ENCODE assay signal across 19 cellular contexts in genomic region chr20:46139243-46139889, GRCh38. TPM values are rescaled to one million over a fixed set of nuclear protein-coding genes. Genes with fewer than 3 reads are reported as not detected.
DNase-seq lines count a peak whose midpoint lies in the region; ATAC-seq and TF ChIP-seq lines count a peak whose summit lies in the region.
"Had no signal": no experiment of that assay in that cellular context is flagged by ENCODE, and none has a peak within 500 bp of the region (broad histone marks: within the 10 kb centered on the region; RNA-seq: fewer than 3 reads in every experiment).

No MANE protein-coding gene starts in this region.

- H3K4me3 ChIP-seq in breast epithelium = no peak overlapping the region
- no peak overlapping the region for H3K4me3 ChIP-seq in SK-N-SH (ENCODE audit: low read depth in 2 of 2, low read length in 1 of 2)
- H3K4me3 ChIP-seq in suprapubic skin = no peak overlapping the region
- no peak overlapping the region for H3K4me3 ChIP-seq in mucosa of descending colon
- H3K4me3 ChIP-seq: GM12878, right atrium auricular region had no signal

- intact Hi-C loops in breast epithelium (cut with DNase I; ENCODE audit: low total_unique reads) (no loop called here), MCF 10A (cut with micrococcal nuclease) (no loop called here), mucosa of descending colon (cut with DNase I, micrococcal nuclease) (no loop called here)

- TF ChIP-seq POLR2A in breast epithelium (IDR thresholded peaks at IDR 0.05) (no peak), suprapubic skin (IDR thresholded peaks at IDR 0.05) (no peak)

- H3K79me2 ChIP-seq in SK-N-SH (ENCODE audit: insufficient read depth) = no peaks in the 10 kb centered on the region

- H3K9me3 ChIP-seq in breast epithelium (no peaks in the 10 kb centered on the region), SK-N-SH (no peaks in the 10 kb centered on the region), suprapubic skin (no peaks in the 10 kb centered on the region), mucosa of descending colon (no peaks in the 10 kb centered on the region)
- H3K9me3 ChIP-seq: right atrium auricular region had no signal

- no peaks in the 10 kb centered on the region for H4K20me1 ChIP-seq in SK-N-SH (ENCODE audit: insufficient read depth)

- H3K27ac Mint-ChIP-seq in MCF 10A (ENCODE audit: low read depth, unreplicated experiment) = no peak overlapping the region
- H3K27ac Mint-ChIP-seq: activated CD8-positive, alpha-beta T cell treated with anti-CD3 and anti-CD28 coated beads for 36 hours; activated naive CD4-positive, alpha-beta T cell treated with anti-CD3 and anti-CD28 coated beads, Interleukin-2, amount 10 ng/mL, durations not matched to agents 7 days and 5 days; activated T-cell treated with anti-CD3 and anti-CD28 coated beads, Interleukin-2, amount 50 U/mL, for 24 hours; CD14-positive monocyte; mesothelial cell of epicardium had no signal

- H3K27ac ChIP-seq in breast epithelium = peak overlapping the region; percentile 36 to 54
- peak overlapping the region in 1 of 2 experiments; percentile 99; a peak in 2 of 4 replicates for H3K27ac ChIP-seq in SK-N-SH (ENCODE audit: low read depth in 2 of 2, low read length in 1 of 2)
- H3K27ac ChIP-seq in foreskin keratinocyte = no peak overlapping the region
- H3K27ac ChIP-seq in suprapubic skin = peak overlapping the region; percentile 44
- H3K27ac ChIP-seq: right atrium auricular region, VCaP had no signal

- ATAC-seq in foreskin keratinocyte = peak; percentile 17
- no peak for ATAC-seq in GM21390 (IDR thresholded peaks at IDR 0.05; ENCODE audit: unreplicated experiment)
- ATAC-seq in GM21515 (IDR thresholded peaks at IDR 0.05; ENCODE audit: unreplicated experiment) = no peak
- no peak for ATAC-seq in mucosa of descending colon
- ATAC-seq: activated CD8-positive, alpha-beta T cell treated with anti-CD3 and anti-CD28 coated beads for 36 hours; GM12878 had no signal

- 7% methylated on average over 5 of the region's 8 CpGs for WGBS in SK-N-SH (ENCODE audit: low lambda C conversion rate)
- 24% methylated on average over 5 of the region's 8 CpGs for WGBS in suprapubic skin

- H3K4me2 ChIP-seq in SK-N-SH = no peak overlapping the region

- TF ChIP-seq EP300 in SK-N-SH (IDR thresholded peaks at IDR 0.05; ENCODE audit: borderline replicate concordance in 1 of 2, low read depth in 1 of 2, low read length in 1 of 2) (peak in 1 of 2 experiments; percentile 95; a peak in 2 of 4 replicates), suprapubic skin (IDR thresholded peaks at IDR 0.05) (no peak)

- no peaks in the 10 kb centered on the region for H3K9me2 ChIP-seq in SK-N-SH

- no peaks in the 10 kb centered on the region for H3F3A ChIP-seq in SK-N-SH (replicated peaks; ENCODE audit: insufficient read depth)

- H3K9ac ChIP-seq in SK-N-SH = no peak overlapping the region

- peaks cover 0 to 41% of the 10 kb centered on the region in 2 donors for H3K27me3 ChIP-seq in breast epithelium
- peaks cover 31% of the 10 kb centered on the region; the same call in 1 of the 2 replicates for H3K27me3 ChIP-seq in SK-N-SH (ENCODE audit: insufficient read depth)
- peaks cover 74% of the 10 kb centered on the region for H3K27me3 ChIP-seq in foreskin keratinocyte
- H3K27me3 ChIP-seq in suprapubic skin = peaks cover 31% of the 10 kb centered on the region

- TF ChIP-seq RAD21 in SK-N-SH (IDR thresholded peaks at IDR 0.05; ENCODE audit: low read length) = no peak; the same call in 1 of the 2 replicates

- H3K36me3 ChIP-seq in breast epithelium (no peaks in the 10 kb centered on the region), SK-N-SH (replicated peaks in 1 of 2; ENCODE audit: control insufficient read depth in 1 of 2, insufficient read depth in 2 of 2, low read length in 1 of 2) (no peaks in the 10 kb centered on the region), suprapubic skin (no peaks in the 10 kb centered on the region), mucosa of descending colon (ENCODE audit: low read depth) (no peaks in the 10 kb centered on the region)
- H3K36me3 ChIP-seq: right atrium auricular region had no signal

- CTCF ChIA-PET in MCF 10A (lab: Yijun Ruan, JAX) (interaction anchor here (0.6 to 3.2 kb wide), 8 partner anchors 7 to 299 kb away, joined by 3 to 17 read pairs (median 5); no protein-coding TSS in a partner anchor), SK-N-SH (lab: Yijun Ruan, JAX) (interaction anchor here (1.1 to 4.2 kb wide), 7 partner anchors 11 to 217 kb away, joined by 3 to 35 read pairs (median 5); no protein-coding TSS in a partner anchor)

- no TSS peak for BruUV-seq in MCF 10A (replicated peaks; lab: Mats Ljungman, UMichigan)

- no peak overlapping the region for H3K4me3 Mint-ChIP-seq in MCF 10A (ENCODE audit: unreplicated experiment)
- H3K4me3 Mint-ChIP-seq: activated CD8-positive, alpha-beta T cell treated with anti-CD3 and anti-CD28 coated beads for 36 hours; activated naive CD4-positive, alpha-beta T cell treated with anti-CD3 and anti-CD28 coated beads, Interleukin-2, amount 10 ng/mL, durations not matched to agents 7 days and 5 days; activated T-cell treated with anti-CD3 and anti-CD28 coated beads, Interleukin-2, amount 50 U/mL, for 24 hours; CD14-positive monocyte; mesothelial cell of epicardium had no signal

- no peak for TF ChIP-seq CTCF in breast epithelium (IDR thresholded peaks at IDR 0.05)
- no peak for TF ChIP-seq CTCF in MCF 10A (IDR thresholded peaks at IDR 0.05; ENCODE audit: unreplicated experiment)
- no peak for TF ChIP-seq CTCF in SK-N-SH (IDR thresholded peaks at IDR 0.05)
- TF ChIP-seq CTCF in foreskin keratinocyte (conservative IDR thresholded peaks at IDR 0.05) = no peak
- no peak for TF ChIP-seq CTCF in suprapubic skin (IDR thresholded peaks at IDR 0.05)
- no peak for TF ChIP-seq CTCF in mucosa of descending colon (IDR thresholded peaks at IDR 0.05)

- H3K4me1 ChIP-seq in breast epithelium (no peaks in the 10 kb centered on the region), SK-N-SH (ENCODE audit: control insufficient read depth in 1 of 2, insufficient read depth in 2 of 2, low read depth in 1 of 2, low read length in 1 of 2) (peaks cover 0 to 72% of the 10 kb centered on the region in 2 experiments; a peak in 2 of 4 replicates), foreskin keratinocyte (no peaks in the 10 kb centered on the region), suprapubic skin (peaks cover 38% of the 10 kb centered on the region), mucosa of descending colon (ENCODE audit: low read depth) (no peaks in the 10 kb centered on the region)
- H3K4me1 ChIP-seq: right atrium auricular region had no signal

- POLR2A ChIA-PET in MCF 10A (lab: Yijun Ruan, JAX) = interaction anchor here (0.7 to 1.0 kb wide), 2 partner anchors 10 to 419 kb away, joined by 3 read pairs; no protein-coding TSS in a partner anchor
- POLR2A ChIA-PET in SK-N-SH (lab: Yijun Ruan, JAX) = interaction anchor here (1.3 kb wide), 1 partner anchor 18 kb away, joined by 3 read pairs; no protein-coding TSS in a partner anchor

- H3K27me3 Mint-ChIP-seq in MCF 10A (ENCODE audit: insufficient read depth, unreplicated experiment) = peaks cover 38% of the 10 kb centered on the region

- DNase-seq in breast epithelium (ENCODE audit: low spot score in 2 of 2) (no peak), MCF 10A (ENCODE audit: unreplicated experiment) (no peak), SK-N-SH (peak; percentile 85), foreskin keratinocyte (no peak), suprapubic skin (ENCODE audit: low spot score in 2 of 2) (no peak), mucosa of descending colon (no peak)
- DNase-seq: ACHN; activated CD8-positive, alpha-beta T cell treated with anti-CD3 and anti-CD28 coated beads for 36 hours; activated naive CD4-positive, alpha-beta T cell treated with anti-CD3 and anti-CD28 coated beads, Interleukin-2, amount 10 ng/mL, durations not matched to agents 7 days and 5 days; activated T-cell treated with anti-CD3 and anti-CD28 coated beads, Interleukin-2, amount 50 U/mL, for 24 hours; cortex of kidney; stimulated activated CD4-positive, alpha-beta T cell treated with anti-CD3 and anti-CD28 coated beads, Interleukin-15, amount 100 ng/mL, for 24 hours had no signal

- peaks cover 13% of the 10 kb centered on the region for H3K4me1 Mint-ChIP-seq in MCF 10A (ENCODE audit: insufficient read depth, unreplicated experiment)
- H3K4me1 Mint-ChIP-seq: activated naive CD4-positive, alpha-beta T cell treated with anti-CD3 and anti-CD28 coated beads, Interleukin-2, amount 10 ng/mL, durations not matched to agents 7 days and 5 days; CD14-positive monocyte had no signal

- no peak overlapping the region for H2AFZ ChIP-seq in SK-N-SH (ENCODE audit: low read depth)

- no peaks in the 10 kb centered on the region for H3K36me3 Mint-ChIP-seq in MCF 10A (ENCODE audit: insufficient read depth, unreplicated experiment)
- H3K36me3 Mint-ChIP-seq: activated naive CD4-positive, alpha-beta T cell treated with anti-CD3 and anti-CD28 coated beads, Interleukin-2, amount 10 ng/mL, durations not matched to agents 7 days and 5 days; CD14-positive monocyte; mesothelial cell of epicardium had no signal

- H3K9me3 Mint-ChIP-seq in MCF 10A (ENCODE audit: unreplicated experiment) = no peaks in the 10 kb centered on the region
- H3K9me3 Mint-ChIP-seq: activated CD8-positive, alpha-beta T cell treated with anti-CD3 and anti-CD28 coated beads for 36 hours; activated naive CD4-positive, alpha-beta T cell treated with anti-CD3 and anti-CD28 coated beads, Interleukin-2, amount 10 ng/mL, durations not matched to agents 7 days and 5 days; activated T-cell treated with anti-CD3 and anti-CD28 coated beads, Interleukin-2, amount 50 U/mL, for 24 hours; mesothelial cell of epicardium had no signal

TF ChIP-seq in SK-N-SH, 30 proteins besides CTCF, POLR2A, EP300 and RAD21 (continues in another document):
- TF ChIP-seq GATA2 (CRISPR knock-in tag; IDR thresholded peaks at IDR 0.05) = peak; percentile 95
- TF ChIP-seq FOXJ3 (CRISPR knock-in tag; IDR thresholded peaks at IDR 0.05) = peak; percentile 94
- peak; percentile 84 for TF ChIP-seq RCOR1 (IDR thresholded peaks at IDR 0.05; ENCODE audit: low read length)
- TF ChIP-seq TCF12 (IDR thresholded peaks at IDR 0.05) = peak; percentile 20; the same call in 1 of the 2 replicates

RNA-seq across cellular contexts. Expression of gene CD40, which starts 21.3 kb away (rescaled TPM):
- total RNA-seq in breast epithelium (10 to 100 TPM; 11.7 to 21.6 (median 17.0) TPM), MCF 10A (2022) (1.5 and 2.3 TPM in 2 replicates), foreskin keratinocyte (10.9 and 14.3 TPM in 2 replicates), suprapubic skin (10 to 100 TPM; 12.9 to 30.6 (median 17.2) TPM), mucosa of descending colon (1 to 10 TPM; 2.8 to 10.0 (median 6.0) TPM)
- polyA plus RNA-seq in SK-N-SH (2012; rRNA removed) (not detected in 2 replicates), foreskin keratinocyte (14.6 and 20.6 TPM in 2 replicates)
- 0.01 TPM in 1 of 2 replicates, not detected in the other for polyA plus RNA-seq in SK-N-SH (2012; cell fraction: cytosol; rRNA removed)
- 0.08 TPM in 1 of 2 replicates, not detected in the other for polyA plus RNA-seq in SK-N-SH (2012; cell fraction: nucleus; rRNA removed)

RNA-seq across cellular contexts. Expression of gene NCOA5, which starts 49.6 kb away (rescaled TPM):
- total RNA-seq in breast epithelium = 10 to 100 TPM; 30.1 to 59.7 (median 36.1) TPM
- total RNA-seq in MCF 10A (2022) = 26.0 and 31.2 TPM in 2 replicates
- 18.6 and 20.4 TPM in 2 replicates for polyA plus RNA-seq in SK-N-SH (2012; rRNA removed)
- 16.2 and 17.0 TPM in 2 replicates for polyA plus RNA-seq in SK-N-SH (2012; cell fraction: cytosol; rRNA removed)
- 26.6 and 31.9 TPM in 2 replicates for polyA plus RNA-seq in SK-N-SH (2012; cell fraction: nucleus; rRNA removed)
- 22.9 and 24.9 TPM in 2 replicates for total RNA-seq in foreskin keratinocyte
- 14.2 and 17.2 TPM in 2 replicates for polyA plus RNA-seq in foreskin keratinocyte
- total RNA-seq in suprapubic skin = 10 to 100 TPM; 23.2 to 30.1 (median 25.2) TPM
- 10 to 100 TPM; 23.7 to 36.6 (median 24.2) TPM for total RNA-seq in mucosa of descending colon
